In genomic region chr18:62715439-62715792, GRCh38 we compare ENCODE assay signal across 1 cellular context.
TF ChIP-seq lines count a peak whose summit lies in the region.

Gene PHLPP1, plus strand, starts transcription at chr18:62715541. Its CDS starts 143 bp downstream, at chr18:62715684.

TF ChIP-seq in SK-N-SH treated with all-trans-retinoic acid at 6 μM for 48 hours, 23 proteins besides CTCF, POLR2A, EP300 and RAD21 (continued from another document):
- TF ChIP-seq PPARA (CRISPR knock-in tag; IDR thresholded peaks at IDR 0.05; ENCODE audit: borderline replicate concordance), result no peak
- TF ChIP-seq ZFP30 (CRISPR knock-in tag; IDR thresholded peaks at IDR 0.05), result no peak
- no peak for TF ChIP-seq ZFP3 (CRISPR knock-in tag; IDR thresholded peaks at IDR 0.05)
